ENCODE assay signal across 8 cellular contexts in the genomic region with DNA sequence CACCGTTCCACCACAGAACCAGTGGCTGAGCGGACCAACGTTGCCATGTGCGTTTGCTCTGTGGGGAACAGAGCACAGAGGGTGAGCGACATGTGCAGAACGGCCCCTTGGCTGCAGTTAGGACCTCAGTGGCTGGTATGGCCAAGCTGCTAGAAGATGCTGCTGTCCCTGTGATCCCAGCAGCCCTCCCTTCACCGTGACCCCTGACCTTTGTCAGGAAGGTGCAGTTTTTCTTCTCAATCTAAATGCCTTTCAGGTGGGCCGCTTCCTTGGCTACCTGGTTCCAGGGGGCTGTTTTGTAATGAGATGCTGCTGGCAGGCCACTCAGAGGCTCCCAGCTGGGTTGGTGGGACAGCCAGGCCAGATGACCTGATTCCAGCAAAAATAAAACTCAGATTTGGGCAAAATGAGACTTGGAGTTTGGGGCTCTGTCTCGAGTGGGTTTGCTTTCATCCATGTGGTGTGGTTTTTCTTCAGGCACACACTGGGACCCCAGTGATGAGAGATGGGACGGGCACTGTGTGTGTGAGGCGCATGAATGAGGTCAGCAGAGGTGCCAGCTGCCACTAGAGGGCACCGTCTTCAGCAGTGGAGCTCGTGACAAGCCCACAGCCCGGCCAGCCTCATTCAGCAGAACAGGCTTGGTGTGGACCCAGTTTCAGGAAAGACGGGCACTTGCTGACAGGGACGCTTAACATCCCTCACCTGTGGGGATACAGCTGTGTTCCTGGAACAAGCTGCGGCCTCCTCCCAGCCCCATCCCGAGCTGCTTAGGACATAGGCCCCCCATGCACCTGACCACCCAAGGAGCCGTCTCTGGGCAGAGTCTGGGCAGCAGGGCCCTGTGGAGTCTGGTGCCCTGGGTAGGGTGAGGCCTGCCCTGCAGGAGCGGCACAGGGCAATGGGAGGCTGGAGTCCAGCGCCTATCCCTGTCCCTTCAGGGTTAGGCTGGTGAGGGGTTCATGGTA. TPM values are rescaled to one million over a fixed set of nuclear protein-coding genes. Genes with fewer than 3 reads are reported as not detected.
DNase-seq lines count a peak whose midpoint lies in the region; ATAC-seq and TF ChIP-seq lines count a peak whose summit lies in the region.

No MANE protein-coding gene starts in this region.

- peaks cover 15% of the 10 kb centered on the region for H3K4me1 Mint-ChIP-seq in activated CD8-positive, alpha-beta T cell treated with anti-CD3 and anti-CD28 coated beads, Interleukin-2, amount 10 ng/mL, durations not matched to agents 7 days and 5 days (ENCODE audit: low read depth)
- peaks cover 12 to 29% of the 10 kb centered on the region in 2 donors for H3K4me1 Mint-ChIP-seq in natural killer cell

- H3K27ac Mint-ChIP-seq in activated CD8-positive, alpha-beta T cell treated with anti-CD3 and anti-CD28 coated beads, Interleukin-2, amount 10 ng/mL, durations not matched to agents 7 days and 5 days: no peak overlapping the region
- H3K27ac Mint-ChIP-seq in natural killer cell: no peak overlapping the region

- H3K36me3 Mint-ChIP-seq in activated CD8-positive, alpha-beta T cell treated with anti-CD3 and anti-CD28 coated beads, Interleukin-2, amount 10 ng/mL, durations not matched to agents 7 days and 5 days (ENCODE audit: low read depth): peaks cover 14% of the 10 kb centered on the region
- peaks cover 9% of the 10 kb centered on the region for H3K36me3 Mint-ChIP-seq in natural killer cell

- ATAC-seq in activated CD8-positive, alpha-beta T cell treated with anti-CD3 and anti-CD28 coated beads, Interleukin-2, amount 10 ng/mL, durations not matched to agents 7 days and 5 days: no peak
- peak in 2 of 3 donors; percentile 18 to 24 for ATAC-seq in natural killer cell
- no peak for ATAC-seq in HG02642 (IDR thresholded peaks at IDR 0.05; ENCODE audit: poor library complexity, unreplicated experiment)

- H3K9me3 Mint-ChIP-seq in activated CD8-positive, alpha-beta T cell treated with anti-CD3 and anti-CD28 coated beads, Interleukin-2, amount 10 ng/mL, durations not matched to agents 7 days and 5 days (ENCODE audit: insufficient read depth): peaks cover 7% of the 10 kb centered on the region
- H3K9me3 Mint-ChIP-seq in natural killer cell: peaks cover 4 to 5% of the 10 kb centered on the region in 2 donors

- TF ChIP-seq CTCF in epithelial cell of esophagus (IDR thresholded peaks at IDR 0.05; ENCODE audit: insufficient read depth, low read depth, low read length, missing control alignments) (peak; percentile 79), natural killer cell (IDR thresholded peaks at IDR 0.05) (peak; percentile 56)

- intact Hi-C loops in natural killer cell (cut with micrococcal nuclease): no loop called here

- POLR2A ChIA-PET in activated CD8-positive, alpha-beta T cell treated with anti-CD3 and anti-CD28 coated beads, Interleukin-2, amount 10 ng/mL, durations not matched to agents 7 days and 5 days (lab: Charles Lee): no interaction called here

- H3K4me3 ChIP-seq in epithelial cell of esophagus (ENCODE audit: low read length): no peak overlapping the region

- DNase-seq in NK-92 treated with Interleukin-12 subunit alpha and Interleukin-12 subunit beta, amount 100 ng/mL, for 24 hours (lab: John Stamatoyannopoulos, UW): peak; percentile 30
- no peak for DNase-seq in NK-92 (lab: John Stamatoyannopoulos, UW; ENCODE audit: unreplicated experiment)
- peak; percentile 46 for DNase-seq in NCI-H345 (lab: John Stamatoyannopoulos, UW)
- peak; percentile 68 for DNase-seq in activated CD8-positive, alpha-beta T cell treated with anti-CD3 and anti-CD28 coated beads, Interleukin-2, amount 10 ng/mL, durations not matched to agents 7 days and 5 days
- DNase-seq in epithelial cell of esophagus (ENCODE audit: low read depth): peak; percentile 67
- DNase-seq in natural killer cell: peak; percentile 39
- DNase-seq in superior temporal gyrus (ENCODE audit: extremely low spot score): peak; percentile 65

- peaks cover 6% of the 10 kb centered on the region for H3K27me3 Mint-ChIP-seq in activated CD8-positive, alpha-beta T cell treated with anti-CD3 and anti-CD28 coated beads, Interleukin-2, amount 10 ng/mL, durations not matched to agents 7 days and 5 days (ENCODE audit: low read depth)
- H3K27me3 Mint-ChIP-seq in natural killer cell (ENCODE audit: low read depth in 2 of 2): no peaks in the 10 kb centered on the region

- CTCF ChIA-PET in activated CD8-positive, alpha-beta T cell treated with anti-CD3 and anti-CD28 coated beads, Interleukin-2, amount 10 ng/mL, durations not matched to agents 7 days and 5 days (lab: Charles Lee): interaction anchor here (0.8 to 1.4 kb wide), 5 partner anchors 10 to 56 kb away, joined by 3 read pairs; no protein-coding TSS in a partner anchor

- H3K4me3 Mint-ChIP-seq in activated CD8-positive, alpha-beta T cell treated with anti-CD3 and anti-CD28 coated beads, Interleukin-2, amount 10 ng/mL, durations not matched to agents 7 days and 5 days: no peak overlapping the region
- H3K4me3 Mint-ChIP-seq in natural killer cell: no peak overlapping the region

RNA-seq across cellular contexts. Expression of gene MRPS2, which starts 4.1 kb away (rescaled TPM):
- 10 to 100 TPM; 28.4 to 32.9 TPM for total RNA-seq in activated CD8-positive, alpha-beta T cell treated with anti-CD3 and anti-CD28 coated beads, Interleukin-2, amount 10 ng/mL, durations not matched to agents 7 days and 5 days
- 10 to 100 TPM; 15.6 to 26.7 (median 24.7) TPM for total RNA-seq in natural killer cell

RNA-seq across cellular contexts. Expression of gene LCN1, which starts 16.7 kb away (rescaled TPM):
- not detected for total RNA-seq in activated CD8-positive, alpha-beta T cell treated with anti-CD3 and anti-CD28 coated beads, Interleukin-2, amount 10 ng/mL, durations not matched to agents 7 days and 5 days
- total RNA-seq in natural killer cell: not detected

RNA-seq across cellular contexts. Expression of gene PPP1R26, which starts 25.0 kb away (rescaled TPM):
- not detected for total RNA-seq in activated CD8-positive, alpha-beta T cell treated with anti-CD3 and anti-CD28 coated beads, Interleukin-2, amount 10 ng/mL, durations not matched to agents 7 days and 5 days
- total RNA-seq in natural killer cell: 1 to 10 TPM; 3.2 to 5.3 (median 3.6) TPM

RNA-seq across cellular contexts. Expression of gene OBP2A, which starts 41.4 kb away (rescaled TPM):
- total RNA-seq in activated CD8-positive, alpha-beta T cell treated with anti-CD3 and anti-CD28 coated beads, Interleukin-2, amount 10 ng/mL, durations not matched to agents 7 days and 5 days: not detected
- not detected for total RNA-seq in natural killer cell

RNA-seq across cellular contexts. Expression of gene PAEP, which starts 57.0 kb away (rescaled TPM):
- not detected for total RNA-seq in activated CD8-positive, alpha-beta T cell treated with anti-CD3 and anti-CD28 coated beads, Interleukin-2, amount 10 ng/mL, durations not matched to agents 7 days and 5 days
- not detected for total RNA-seq in natural killer cell

Comparison
In these comparisons a context has a peak if more than half of its experiments do, and no peak if none do; other contexts are left out.
1. ATAC-seq: peak in natural killer cell (2 of 3); none in activated CD8-positive, alpha-beta T cell treated with anti-CD3 and anti-CD28 coated beads, Interleukin-2, amount 10 ng/mL, durations not matched to agents 7 days and 5 days (single experiment) and HG02642 (single experiment).
2. RNA of gene PPP1R26, which starts 25.0 kb away (total RNA-seq): 3.2 to 5.3 TPM in natural killer cell; not detected in activated CD8-positive, alpha-beta T cell treated with anti-CD3 and anti-CD28 coated beads, Interleukin-2, amount 10 ng/mL, durations not matched to agents 7 days and 5 days; every median in the first group is over 4 times any median in the second.